In genomic region chr1:183195146-183195571, GRCh38 we compare ENCODE assay signal across 7 cellular contexts. TPM values are rescaled to one million over a fixed set of nuclear protein-coding genes. Genes with fewer than 3 reads are reported as not detected.
DNase-seq lines count a peak whose midpoint lies in the region; ATAC-seq and TF ChIP-seq lines count a peak whose summit lies in the region.

No MANE protein-coding gene starts in this region.

- H3K27ac ChIP-seq in RWPE2 (ENCODE audit: poor library complexity, severe bottlenecking) = peak overlapping the region; percentile 96

- DNase-seq in RWPE2 (ENCODE audit: low spot score) (no peak), NCI-H2081 (lab: John Stamatoyannopoulos, UW) (no peak), CD1c-positive myeloid dendritic cell (ENCODE audit: extremely low spot score) (no peak), Ammon's horn (ENCODE audit: low spot score) (no peak)

- H3K27me3 ChIP-seq in RWPE2 (ENCODE audit: insufficient read depth, poor library complexity, severe bottlenecking) = no peaks in the 10 kb centered on the region
- H3K27me3 ChIP-seq in skeletal muscle satellite cell (ENCODE audit: control insufficient read depth, insufficient read depth, low read length) = no peaks in the 10 kb centered on the region

- H3K9ac ChIP-seq in skeletal muscle satellite cell (ENCODE audit: low read depth, low read length) = no peak overlapping the region

- ATAC-seq in GM19043 (IDR thresholded peaks at IDR 0.05; ENCODE audit: low read depth, unreplicated experiment) (peak; percentile 23), HG02885 (IDR thresholded peaks at IDR 0.05; ENCODE audit: poor library complexity, unreplicated experiment) (peak; percentile 31), RWPE2 (ENCODE audit: low read depth) (peak; percentile 40)

- H3K36me3 ChIP-seq in RWPE2 (ENCODE audit: low read depth) = peaks cover 82% of the 10 kb centered on the region
- no peaks in the 10 kb centered on the region for H3K36me3 ChIP-seq in skeletal muscle satellite cell (ENCODE audit: insufficient read depth, low read length)

- H3K4me1 ChIP-seq in RWPE2 (ENCODE audit: insufficient read depth, poor library complexity, severe bottlenecking) (peaks cover 76% of the 10 kb centered on the region), skeletal muscle satellite cell (ENCODE audit: control insufficient read depth, insufficient read depth, low read length) (peaks cover 26% of the 10 kb centered on the region)

- no peak overlapping the region for H3K4me3 ChIP-seq in RWPE2 (ENCODE audit: severe bottlenecking)
- no peak overlapping the region for H3K4me3 ChIP-seq in skeletal muscle satellite cell (ENCODE audit: low read length)

- H3K4me2 ChIP-seq in skeletal muscle satellite cell (ENCODE audit: low read length) = peak overlapping the region; percentile 11

- H3K9me3 ChIP-seq in RWPE2 (ENCODE audit: severe bottlenecking) = no peaks in the 10 kb centered on the region
- H3K9me3 ChIP-seq in skeletal muscle satellite cell (replicated peaks; ENCODE audit: low read length) = no peaks in the 10 kb centered on the region

- no peak for TF ChIP-seq CTCF in RWPE2 (IDR thresholded peaks at IDR 0.05; ENCODE audit: poor library complexity, severe bottlenecking)

RNA-seq across cellular contexts. Expression of gene LAMC2, which starts 9.1 kb away (rescaled TPM):
- total RNA-seq in skeletal muscle satellite cell (2012; rRNA removed) = 15.9 and 20.8 TPM in 2 replicates
